Comparison of ENCODE assay signal across 30 cellular contexts in the genomic region with DNA sequence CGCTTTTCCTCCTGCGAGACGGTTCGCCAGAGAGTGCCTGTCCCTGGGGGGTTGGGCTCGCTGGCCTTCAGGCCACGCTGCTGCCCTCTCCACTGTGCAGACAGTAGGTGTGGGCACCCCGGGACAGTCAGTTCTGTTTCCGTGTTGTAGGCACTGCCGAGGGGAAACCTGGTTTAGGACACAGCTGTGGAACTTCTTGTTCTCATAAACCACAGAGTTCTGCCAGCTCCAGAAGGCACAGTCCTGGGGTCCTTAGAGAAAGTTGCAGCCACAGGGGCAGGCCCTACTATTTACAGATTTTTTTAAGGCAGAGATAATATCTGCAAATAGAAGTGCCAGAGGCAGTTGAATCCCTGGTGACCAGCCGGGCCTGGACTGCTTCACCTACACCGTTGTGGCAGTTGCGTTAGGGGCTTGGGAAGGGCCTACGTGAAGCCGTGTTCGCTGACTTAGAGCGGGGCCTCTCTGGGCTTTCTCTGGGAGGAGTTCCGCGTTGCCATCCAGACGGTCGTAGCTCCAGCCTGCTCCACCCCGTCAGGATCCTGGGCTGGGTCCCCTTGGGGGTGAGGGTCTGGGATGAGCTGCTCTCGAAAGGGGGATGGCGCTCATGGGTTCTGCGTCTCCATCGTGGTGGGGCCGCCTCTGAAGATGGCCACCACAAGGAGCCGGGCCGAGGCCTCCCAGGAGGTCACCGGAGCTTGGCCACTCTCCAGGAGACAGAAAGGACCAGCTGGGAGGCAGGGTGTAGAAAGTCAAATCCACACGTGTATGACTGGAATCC.
DNase-seq lines count a peak whose midpoint lies in the region; ATAC-seq and TF ChIP-seq lines count a peak whose summit lies in the region.
"Had no signal": no experiment of that assay in that cellular context is flagged by ENCODE, and none has a peak within 500 bp of the region (broad histone marks: within the 10 kb centered on the region; RNA-seq: fewer than 3 reads in every experiment).

No MANE protein-coding gene starts in this region.

- DNase-seq in LNCaP clone FGC (ENCODE audit: low read depth) = peak; percentile 90
- peak in 3 of 5 donors; percentile 58 to 67 (median 67) for DNase-seq in heart left ventricle
- DNase-seq in neural progenitor cell (ENCODE audit: low spot score) = peak; percentile 1
- no peak for DNase-seq in ovary
- DNase-seq in DMS53 (lab: John Stamatoyannopoulos, UW) = no peak
- DNase-seq in foreskin keratinocyte = no peak
- DNase-seq in glomerular visceral epithelial cell (ENCODE audit: extremely low spot score) = no peak
- DNase-seq: activated CD4-positive, alpha-beta T cell treated with anti-CD3 and anti-CD28 coated beads for 1 hour; activated gamma-delta T cell; activated T-cell treated with anti-CD3 and anti-CD28 coated beads, Interleukin-2, amount 50 U/mL, for 1 hour; Caco-2; DMS79 treated with DMSO at 0.1 percent for 48 hours; effector CD8-positive, alpha-beta T cell; erythroblast; midbrain; natural killer cell; NCI-H1930; NCI-H226; NCI-H82; SHP77; stimulated activated CD8-positive, alpha-beta memory T cell treated with anti-CD3 and anti-CD28 coated beads, Interleukin-4, amount 100 ng/mL, for 48 hours; transverse colon had no signal

- H3K4me3 ChIP-seq in LNCaP clone FGC (ENCODE audit: low read depth, low read length) (0 out of 2 replicates have a peak overlapping the region, but pooled peaks have one; percentile 3), heart left ventricle (no peak overlapping the region), neural progenitor cell (no peak overlapping the region), ovary (no peak overlapping the region)
- H3K4me3 ChIP-seq: A549, HAP-1, hepatocyte, pancreas, right lobe of liver, transverse colon had no signal

- intact Hi-C loops in heart left ventricle (cut with DNase I) (no loop called here), ovary (cut with DNase I) (no loop called here)

- no peak overlapping the region for H3K4me3 Mint-ChIP-seq in neural progenitor cell
- H3K4me3 Mint-ChIP-seq: natural killer cell had no signal

- ATAC-seq in heart left ventricle (peak; percentile 73 to 84 (median 76)), foreskin keratinocyte (no peak)
- ATAC-seq: A549, left lobe of liver, natural killer cell, right lobe of liver had no signal

- H3F3A ChIP-seq in neural progenitor cell (ENCODE audit: low read depth) = no peaks in the 10 kb centered on the region

- TF ChIP-seq CTCF in 22Rv1 (IDR thresholded peaks at IDR 0.05) (no peak), LNCaP clone FGC (IDR thresholded peaks at IDR 0.05; ENCODE audit: control insufficient read depth, extremely low read depth, insufficient read depth) (no peak), heart left ventricle (IDR thresholded peaks at IDR 0.05) (no peak), neural progenitor cell (IDR thresholded peaks at IDR 0.05) (no peak), ovary (IDR thresholded peaks at IDR 0.05) (no peak), foreskin keratinocyte (conservative IDR thresholded peaks at IDR 0.05) (no peak)

- H3K27me3 Mint-ChIP-seq in neural progenitor cell (ENCODE audit: insufficient read depth, low read depth) = peaks cover 2% of the 10 kb centered on the region

- H3K36me3 ChIP-seq in heart left ventricle (peaks cover 0 to 29% (median 23%) of the 10 kb centered on the region in 9 donors), neural progenitor cell (no peaks in the 10 kb centered on the region), ovary (no peaks in the 10 kb centered on the region)
- H3K36me3 ChIP-seq: HAP-1 had no signal

- H3K27ac ChIP-seq in 22Rv1 = peak overlapping the region; percentile 50
- H3K27ac ChIP-seq in heart left ventricle = peak overlapping the region in 7 of 12 donors; percentile 4 to 80 (median 49)
- H3K27ac ChIP-seq in neural progenitor cell = no peak overlapping the region
- H3K27ac ChIP-seq in ovary = no peak overlapping the region
- no peak overlapping the region for H3K27ac ChIP-seq in foreskin keratinocyte
- H3K27ac ChIP-seq: A549, hepatocyte, KMS-11, pancreas, right lobe of liver, transverse colon had no signal

- no peak overlapping the region for H3K27ac Mint-ChIP-seq in neural progenitor cell
- H3K27ac Mint-ChIP-seq: natural killer cell had no signal

- H4K20me1 ChIP-seq in neural progenitor cell (ENCODE audit: low read depth) = no peaks in the 10 kb centered on the region

- H3K27me3 ChIP-seq in heart left ventricle (no peaks in the 10 kb centered on the region), neural progenitor cell (no peaks in the 10 kb centered on the region), ovary (no peaks in the 10 kb centered on the region), foreskin keratinocyte (no peaks in the 10 kb centered on the region)
- H3K27me3 ChIP-seq: hepatocyte, pancreas, right lobe of liver, transverse colon had no signal

- no peak for TF ChIP-seq EP300 in ovary (IDR thresholded peaks at IDR 0.05)

- WGBS in heart left ventricle, 4 donors = 68 to 76% (median 71%) methylated on average over 29 to 30 of the region's 30 CpGs
- 82 to 88% (median 86%) methylated on average over 30 of the region's 30 CpGs for WGBS in ovary, 3 donors

- no peak for TF ChIP-seq POLR2A in heart left ventricle (IDR thresholded peaks at IDR 0.05)
- no peak for TF ChIP-seq POLR2A in ovary (IDR thresholded peaks at IDR 0.05)

- H3K79me2 ChIP-seq in neural progenitor cell (ENCODE audit: low read depth) = no peaks in the 10 kb centered on the region
- H3K79me2 ChIP-seq: hepatocyte had no signal

- H3K4me1 ChIP-seq in heart left ventricle (peaks cover 0 to 22% (median 0%) of the 10 kb centered on the region in 12 donors), neural progenitor cell (no peaks in the 10 kb centered on the region), ovary (ENCODE audit: insufficient read depth) (no peaks in the 10 kb centered on the region), foreskin keratinocyte (no peaks in the 10 kb centered on the region)
- H3K4me1 ChIP-seq: A549, Caco-2, HAP-1, pancreas, right lobe of liver, transverse colon had no signal

- H3K9me3 Mint-ChIP-seq in neural progenitor cell = peaks cover 10% of the 10 kb centered on the region
- H3K9me3 Mint-ChIP-seq: natural killer cell had no signal

- H2AFZ ChIP-seq in neural progenitor cell (replicated peaks) = no peak overlapping the region
- H2AFZ ChIP-seq: hepatocyte had no signal

- no peaks in the 10 kb centered on the region for H3K4me1 Mint-ChIP-seq in neural progenitor cell
- H3K4me1 Mint-ChIP-seq: natural killer cell had no signal

- H3K9me3 ChIP-seq in heart left ventricle = no peaks in the 10 kb centered on the region
- no peaks in the 10 kb centered on the region for H3K9me3 ChIP-seq in neural progenitor cell (ENCODE audit: low read depth)
- no peaks in the 10 kb centered on the region for H3K9me3 ChIP-seq in ovary
- H3K9me3 ChIP-seq: Caco-2, HAP-1, pancreas, right lobe of liver, transverse colon had no signal

- no peak overlapping the region for H3K9ac ChIP-seq in neural progenitor cell
- H3K9ac ChIP-seq: KMS-11 had no signal

- H3K4me2 ChIP-seq in neural progenitor cell = no peak overlapping the region
- H3K4me2 ChIP-seq: A549, hepatocyte, KMS-11 had no signal

- H3K36me3 Mint-ChIP-seq in neural progenitor cell = peaks cover 29% of the 10 kb centered on the region

Comparison
In these comparisons a context has a peak if more than half of its experiments do, and no peak if none do; other contexts are left out.
1. H3K27ac ChIP-seq: peak in 22Rv1 (single experiment) and heart left ventricle (7 of 12); none in neural progenitor cell (single experiment), ovary (0 of 2) and foreskin keratinocyte (single experiment).
2. DNase-seq: peak in LNCaP clone FGC (single experiment), heart left ventricle (3 of 5) and neural progenitor cell (single experiment); none in ovary (0 of 5), DMS53 (single experiment), foreskin keratinocyte (0 of 2) and glomerular visceral epithelial cell (single experiment).